17 cellular contexts compared by ENCODE assay signal in the genomic region with DNA sequence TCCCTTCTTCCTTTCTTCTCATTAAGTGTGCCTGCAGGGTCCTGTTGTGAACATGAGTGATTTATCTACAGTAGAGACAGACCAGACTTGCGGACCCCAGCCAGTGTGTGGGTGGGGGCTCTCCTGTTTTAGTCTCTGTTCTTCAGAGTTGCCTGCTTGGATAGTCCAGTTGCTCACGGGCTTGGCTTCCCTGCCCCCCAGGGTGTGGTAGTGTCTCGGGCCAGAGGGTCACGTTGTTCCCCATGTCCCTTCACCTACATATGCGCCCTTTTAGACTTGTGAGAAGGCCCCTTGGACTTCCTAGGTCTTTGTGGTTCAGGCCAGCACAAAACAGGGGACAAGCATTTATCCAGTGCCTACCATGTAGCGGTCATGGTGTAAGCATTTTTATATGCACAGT.
DNase-seq lines count a peak whose midpoint lies in the region; ATAC-seq and TF ChIP-seq lines count a peak whose summit lies in the region.
"Had no signal": no experiment of that assay in that cellular context is flagged by ENCODE, and none has a peak within 500 bp of the region (broad histone marks: within the 10 kb centered on the region; RNA-seq: fewer than 3 reads in every experiment).

No MANE protein-coding gene starts in this region.

- no peaks in the 10 kb centered on the region for H3K27me3 ChIP-seq in brain microvascular endothelial cell (replicated peaks)
- H3K27me3 ChIP-seq: esophagus muscularis mucosa, right atrium auricular region had no signal

- in situ Hi-C loops in brain microvascular endothelial cell (cut with HindIII; ENCODE audit: low pct_ligation_motif_present, low sequenced_read_pairs): no loop called here

- no peak for DNase-seq in activated CD8-positive, alpha-beta memory T cell treated with anti-CD3 and anti-CD28 coated beads, Interleukin-2, amount 10 ng/mL, durations not matched to agents 7 days and 5 days
- no peak for DNase-seq in activated CD8-positive, alpha-beta memory T cell treated with anti-CD3 and anti-CD28 coated beads for 24 hours
- DNase-seq in brain microvascular endothelial cell (no peak), nephron progenitor cell (no peak), type B pancreatic cell (ENCODE audit: extremely low spot score, unreplicated experiment) (no peak), hepatic stellate cell (ENCODE audit: low spot score) (no peak)
- DNase-seq: 8988T; activated gamma-delta T cell; cerebellar nuclear complex; effector CD8-positive, alpha-beta T cell; KBM-7; NCI-H2171 had no signal

- peak overlapping the region; percentile 89 for H3K27ac ChIP-seq in brain microvascular endothelial cell

- peaks cover 27% of the 10 kb centered on the region for H3K4me1 Mint-ChIP-seq in activated CD8-positive, alpha-beta memory T cell treated with anti-CD3 and anti-CD28 coated beads, Interleukin-2, amount 10 ng/mL, durations not matched to agents 7 days and 5 days
- peaks cover 98% of the 10 kb centered on the region for H3K4me1 Mint-ChIP-seq in nephron progenitor cell
- peaks cover 67% of the 10 kb centered on the region for H3K4me1 Mint-ChIP-seq in type B pancreatic cell (ENCODE audit: unreplicated experiment)

- ATAC-seq in activated CD8-positive, alpha-beta memory T cell treated with anti-CD3 and anti-CD28 coated beads, Interleukin-2, amount 10 ng/mL, durations not matched to agents 7 days and 5 days: no peak
- ATAC-seq in GM19395 (IDR thresholded peaks at IDR 0.05; ENCODE audit: unreplicated experiment) (no peak), HG03095 (IDR thresholded peaks at IDR 0.05; ENCODE audit: unreplicated experiment) (no peak)

- H3K9me3 Mint-ChIP-seq in activated CD8-positive, alpha-beta memory T cell treated with anti-CD3 and anti-CD28 coated beads, Interleukin-2, amount 10 ng/mL, durations not matched to agents 7 days and 5 days (ENCODE audit: low read depth): no peaks in the 10 kb centered on the region
- H3K9me3 Mint-ChIP-seq in nephron progenitor cell: no peaks in the 10 kb centered on the region
- H3K9me3 Mint-ChIP-seq in type B pancreatic cell: no peaks in the 10 kb centered on the region

- CTCF ChIA-PET in activated CD8-positive, alpha-beta memory T cell treated with anti-CD3 and anti-CD28 coated beads, Interleukin-2, amount 10 ng/mL, durations not matched to agents 7 days and 5 days (lab: Charles Lee): no interaction called here

- H3K36me3 Mint-ChIP-seq in activated CD8-positive, alpha-beta memory T cell treated with anti-CD3 and anti-CD28 coated beads, Interleukin-2, amount 10 ng/mL, durations not matched to agents 7 days and 5 days: peaks cover 49% of the 10 kb centered on the region
- peaks cover 69% of the 10 kb centered on the region for H3K36me3 Mint-ChIP-seq in nephron progenitor cell (ENCODE audit: low read depth)
- peaks cover 53% of the 10 kb centered on the region for H3K36me3 Mint-ChIP-seq in type B pancreatic cell

- no peak for TF ChIP-seq CTCF in brain microvascular endothelial cell (IDR thresholded peaks at IDR 0.05; ENCODE audit: low read depth, low read length, missing control alignments)
- TF ChIP-seq CTCF in nephron progenitor cell (IDR thresholded peaks at IDR 0.05): no peak
- TF ChIP-seq CTCF in type B pancreatic cell (conservative IDR thresholded peaks at IDR 0.05): no peak

- H3K4me3 Mint-ChIP-seq in activated CD8-positive, alpha-beta memory T cell treated with anti-CD3 and anti-CD28 coated beads, Interleukin-2, amount 10 ng/mL, durations not matched to agents 7 days and 5 days: no peak overlapping the region
- H3K4me3 Mint-ChIP-seq in nephron progenitor cell: no peak overlapping the region
- peak overlapping the region; percentile 11 for H3K4me3 Mint-ChIP-seq in type B pancreatic cell
- H3K4me3 Mint-ChIP-seq: B cell had no signal

- H3K4me3 ChIP-seq in brain microvascular endothelial cell (ENCODE audit: low read depth, low read length): no peak overlapping the region
- H3K4me3 ChIP-seq: esophagus muscularis mucosa, right atrium auricular region had no signal

- H3K27me3 Mint-ChIP-seq in activated CD8-positive, alpha-beta memory T cell treated with anti-CD3 and anti-CD28 coated beads, Interleukin-2, amount 10 ng/mL, durations not matched to agents 7 days and 5 days: no peaks in the 10 kb centered on the region
- H3K27me3 Mint-ChIP-seq in nephron progenitor cell (ENCODE audit: low read depth, poor library complexity) (peaks cover 7% of the 10 kb centered on the region), type B pancreatic cell (no peaks in the 10 kb centered on the region)
- H3K27me3 Mint-ChIP-seq: B cell had no signal

- H3K36me3 ChIP-seq in brain microvascular endothelial cell (replicated peaks): peaks cover 91% of the 10 kb centered on the region

- H3K27ac Mint-ChIP-seq in activated CD8-positive, alpha-beta memory T cell treated with anti-CD3 and anti-CD28 coated beads, Interleukin-2, amount 10 ng/mL, durations not matched to agents 7 days and 5 days: peak overlapping the region; percentile 35
- H3K27ac Mint-ChIP-seq in nephron progenitor cell (peak overlapping the region; percentile 43), type B pancreatic cell (peak overlapping the region; percentile 14)
- H3K27ac Mint-ChIP-seq: B cell had no signal
